In genomic region chr5:108773330-108773729, GRCh38 we compare ENCODE assay signal across 35 cellular contexts. TPM values are rescaled to one million over a fixed set of nuclear protein-coding genes. Genes with fewer than 3 reads are reported as not detected.
DNase-seq lines count a peak whose midpoint lies in the region; ATAC-seq, FAIRE-seq and TF ChIP-seq lines count a peak whose summit lies in the region.
"Had no signal": no experiment of that assay in that cellular context is flagged by ENCODE, and none has a peak within 500 bp of the region (broad histone marks: within the 10 kb centered on the region; RNA-seq: fewer than 3 reads in every experiment).

No MANE protein-coding gene starts in this region.

- no peak for TF ChIP-seq RAD21 in K562 (CRISPR knock-in tag; conservative IDR thresholded peaks at IDR 0.05 in 1 of 2, IDR thresholded peaks at IDR 0.05 in 1 of 2)

- in situ Hi-C loops in K562 (cut with MboI): no loop called here

- no peaks in the 10 kb centered on the region for H3K9me1 ChIP-seq in K562 (ENCODE audit: control insufficient read depth, insufficient read depth, low read length)

- peaks cover 12% of the 10 kb centered on the region for H3K36me3 Mint-ChIP-seq in activated naive CD8-positive, alpha-beta T cell treated with anti-CD3 and anti-CD28 coated beads, Interleukin-2, amount 10 ng/mL, durations not matched to agents 7 days and 5 days
- H3K36me3 Mint-ChIP-seq in activated naive CD8-positive, alpha-beta T cell treated with anti-CD3 and anti-CD28 coated beads for 36 hours: peaks cover 18% of the 10 kb centered on the region
- H3K36me3 Mint-ChIP-seq in T-helper 2 cell treated with Interferon-gamma antibody and Interleukin-4, amounts not matched to agents 5 μg/mL and 100 μg/mL, for 36 hours (ENCODE audit: low read depth): no peaks in the 10 kb centered on the region

- TF ChIP-seq CTCF in HEK293 (tag by site-specific recombination; IDR thresholded peaks at IDR 0.05) (no peak), K562 (IDR thresholded peaks at IDR 0.05 in 2 of 3, conservative IDR thresholded peaks at IDR 0.05 in 1 of 3; ENCODE audit: insufficient read depth in 2 of 3, low read depth in 1 of 3, low read length in 3 of 3) (no peak), lower leg skin (IDR thresholded peaks at IDR 0.05) (no peak)

- no peaks in the 10 kb centered on the region for H3K79me2 ChIP-seq in K562 (ENCODE audit: control insufficient read depth, insufficient read depth, low read length)

- TF ChIP-seq POLR2A in K562 (conservative IDR thresholded peaks at IDR 0.05) (no peak), lower leg skin (IDR thresholded peaks at IDR 0.05) (no peak)

- no peaks in the 10 kb centered on the region for H3K27me3 Mint-ChIP-seq in activated naive CD8-positive, alpha-beta T cell treated with anti-CD3 and anti-CD28 coated beads, Interleukin-2, amount 10 ng/mL, durations not matched to agents 7 days and 5 days
- no peaks in the 10 kb centered on the region for H3K27me3 Mint-ChIP-seq in activated naive CD8-positive, alpha-beta T cell treated with anti-CD3 and anti-CD28 coated beads for 36 hours
- H3K27me3 Mint-ChIP-seq in T-helper 2 cell treated with Interferon-gamma antibody and Interleukin-4, amounts not matched to agents 5 μg/mL and 100 μg/mL, for 36 hours (ENCODE audit: low read depth): no peaks in the 10 kb centered on the region
- H3K27me3 Mint-ChIP-seq: B cell; CD4-positive, alpha-beta memory T cell; CD4-positive, alpha-beta T cell; CD4-positive, CD25-positive, alpha-beta regulatory T cell; CD8-positive, alpha-beta memory T cell had no signal

- H3K27ac ChIP-seq in HEK293 (ENCODE audit: extremely low read depth, low read depth, low read length) (no peak overlapping the region), K562 (ENCODE audit: extremely low read depth, low read depth, low read length) (no peak overlapping the region)
- H3K27ac ChIP-seq: 22Rv1; A549; BLaER1; BLaER1 treated with 17β-estradiol and CSF1 and Interleukin-3, amounts not matched to agents 10 nM and 100 nM; C4-2B had no signal

- no peaks in the 10 kb centered on the region for H4K20me1 ChIP-seq in K562 (replicated peaks; ENCODE audit: control insufficient read depth, insufficient read depth, low read length)
- H4K20me1 ChIP-seq: BLaER1; BLaER1 treated with 17β-estradiol and CSF1 and Interleukin-3, amounts not matched to agents 10 nM and 100 nM had no signal

- POLR2A ChIA-PET in activated naive CD8-positive, alpha-beta T cell treated with anti-CD3 and anti-CD28 coated beads, Interleukin-2, amount 10 ng/mL, durations not matched to agents 7 days and 5 days (lab: Charles Lee): no interaction called here
- POLR2A ChIA-PET in HEK293 (lab: Yijun Ruan, JAX): no interaction called here
- POLR2A ChIA-PET in K562 (lab: Yijun Ruan, JAX): interaction anchor here (1.3 kb wide), 1 partner anchor 11 kb away, joined by 4 read pairs; no protein-coding TSS in a partner anchor

- H3K9ac ChIP-seq in K562 (ENCODE audit: insufficient read depth in 1 of 2, low read depth in 2 of 2, low read length in 2 of 2): no peak overlapping the region
- H3K9ac ChIP-seq: BLaER1; BLaER1 treated with 17β-estradiol and CSF1 and Interleukin-3, amounts not matched to agents 10 nM and 100 nM had no signal

- peaks cover 11% of the 10 kb centered on the region for H3K9me3 Mint-ChIP-seq in activated naive CD8-positive, alpha-beta T cell treated with anti-CD3 and anti-CD28 coated beads, Interleukin-2, amount 10 ng/mL, durations not matched to agents 7 days and 5 days
- H3K9me3 Mint-ChIP-seq in activated naive CD8-positive, alpha-beta T cell treated with anti-CD3 and anti-CD28 coated beads for 36 hours: peaks cover 11% of the 10 kb centered on the region
- peaks cover 4% of the 10 kb centered on the region for H3K9me3 Mint-ChIP-seq in T-helper 2 cell treated with Interferon-gamma antibody and Interleukin-4, amounts not matched to agents 5 μg/mL and 100 μg/mL, for 36 hours

- no peak overlapping the region for H3K4me3 Mint-ChIP-seq in activated naive CD8-positive, alpha-beta T cell treated with anti-CD3 and anti-CD28 coated beads, Interleukin-2, amount 10 ng/mL, durations not matched to agents 7 days and 5 days
- H3K4me3 Mint-ChIP-seq in activated naive CD8-positive, alpha-beta T cell treated with anti-CD3 and anti-CD28 coated beads for 36 hours: no peak overlapping the region
- H3K4me3 Mint-ChIP-seq in T-helper 2 cell treated with Interferon-gamma antibody and Interleukin-4, amounts not matched to agents 5 μg/mL and 100 μg/mL, for 36 hours: no peak overlapping the region
- H3K4me3 Mint-ChIP-seq: B cell; CD14-positive monocyte; CD4-positive, alpha-beta memory T cell; CD4-positive, alpha-beta T cell; CD4-positive, CD25-positive, alpha-beta regulatory T cell; CD8-positive, alpha-beta memory T cell; CD8-positive, alpha-beta T cell had no signal

- H3K9me3 ChIP-seq in HEK293 (ENCODE audit: control insufficient read depth, insufficient read depth, low read depth, low read length) (no peaks in the 10 kb centered on the region), K562 (replicated peaks; ENCODE audit: control insufficient read depth, insufficient read depth, low read depth, low read length) (no peaks in the 10 kb centered on the region; the same call in 1 of the 2 replicates)
- H3K9me3 ChIP-seq: A549, BE2C, Caco-2 had no signal

- intact Hi-C loops in K562 (cut with micrococcal nuclease) (no loop called here), lower leg skin (cut with DNase I; ENCODE audit: low total_unique reads) (no loop called here)

- no peak overlapping the region for H3K4me2 ChIP-seq in K562 (ENCODE audit: insufficient read depth, low read length)
- H3K4me2 ChIP-seq: A549; BLaER1; BLaER1 treated with 17β-estradiol and CSF1 and Interleukin-3, amounts not matched to agents 10 nM and 100 nM had no signal

- CTCF ChIA-PET in HEK293 (lab: Yijun Ruan, JAX): no interaction called here
- CTCF ChIA-PET in K562 (lab: Yijun Ruan, JAX; ENCODE audit: low intra/inter-chr PET ratio): no interaction called here

- peak overlapping the region; percentile 33 for H3K27ac Mint-ChIP-seq in activated naive CD8-positive, alpha-beta T cell treated with anti-CD3 and anti-CD28 coated beads, Interleukin-2, amount 10 ng/mL, durations not matched to agents 7 days and 5 days
- H3K27ac Mint-ChIP-seq in activated naive CD8-positive, alpha-beta T cell treated with anti-CD3 and anti-CD28 coated beads for 36 hours: no peak overlapping the region
- no peak overlapping the region for H3K27ac Mint-ChIP-seq in T-helper 2 cell treated with Interferon-gamma antibody and Interleukin-4, amounts not matched to agents 5 μg/mL and 100 μg/mL, for 36 hours
- H3K27ac Mint-ChIP-seq: B cell; CD14-positive monocyte; CD4-positive, alpha-beta memory T cell; CD4-positive, alpha-beta T cell; CD4-positive, CD25-positive, alpha-beta regulatory T cell; CD8-positive, alpha-beta memory T cell; CD8-positive, alpha-beta T cell had no signal

- no peaks in the 10 kb centered on the region for H3K36me3 ChIP-seq in HEK293 (ENCODE audit: control insufficient read depth in 2 of 2, insufficient read depth in 1 of 2, low read length in 2 of 2)
- H3K36me3 ChIP-seq in K562 (ENCODE audit: control insufficient read depth, insufficient read depth, low read length): no peaks in the 10 kb centered on the region
- H3K36me3 ChIP-seq: BE2C had no signal

- H3K4me1 ChIP-seq in HEK293 (ENCODE audit: control insufficient read depth, insufficient read depth, low read length) (0 out of 2 replicates have a peak, but pooled peaks cover 5% of the 10 kb centered on the region), K562 (replicated peaks in 1 of 2; ENCODE audit: control insufficient read depth in 2 of 2, insufficient read depth in 2 of 2, low read length in 2 of 2) (no peaks in the 10 kb centered on the region; a peak in 1 of 5 replicates)
- H3K4me1 ChIP-seq: A549; BE2C; BLaER1; BLaER1 treated with 17β-estradiol and CSF1 and Interleukin-3, amounts not matched to agents 10 nM and 100 nM; Caco-2 had no signal

- no peak overlapping the region for H3K4me3 ChIP-seq in HEK293 (ENCODE audit: low read depth, low read length)
- no peak overlapping the region for H3K4me3 ChIP-seq in K562
- H3K4me3 ChIP-seq in lower leg skin (ENCODE audit: low read depth, poor library complexity, severe bottlenecking): no peak overlapping the region
- H3K4me3 ChIP-seq: A549; BLaER1; BLaER1 treated with 17β-estradiol and CSF1 and Interleukin-3, amounts not matched to agents 10 nM and 100 nM had no signal

- FAIRE-seq in K562 (lab: Jason Lieb, UNC): no peak
- FAIRE-seq: A204.1, A549, D721Med had no signal

- H3K4me1 Mint-ChIP-seq in activated naive CD8-positive, alpha-beta T cell treated with anti-CD3 and anti-CD28 coated beads, Interleukin-2, amount 10 ng/mL, durations not matched to agents 7 days and 5 days: peaks cover 9% of the 10 kb centered on the region
- H3K4me1 Mint-ChIP-seq in activated naive CD8-positive, alpha-beta T cell treated with anti-CD3 and anti-CD28 coated beads for 36 hours: peaks cover 7% of the 10 kb centered on the region
- H3K4me1 Mint-ChIP-seq in T-helper 2 cell treated with Interferon-gamma antibody and Interleukin-4, amounts not matched to agents 5 μg/mL and 100 μg/mL, for 36 hours (ENCODE audit: low read depth): peaks cover 5% of the 10 kb centered on the region
- H3K4me1 Mint-ChIP-seq: CD14-positive monocyte had no signal

- H2AFZ ChIP-seq in K562 (ENCODE audit: low read depth, low read length): no peak overlapping the region

- DNase-seq in activated naive CD8-positive, alpha-beta T cell treated with anti-CD3 and anti-CD28 coated beads, Interleukin-2, amount 10 ng/mL, durations not matched to agents 7 days and 5 days: no peak
- DNase-seq in activated naive CD8-positive, alpha-beta T cell treated with anti-CD3 and anti-CD28 coated beads for 36 hours: no peak
- DNase-seq in K562 (ENCODE audit: extremely low read depth in 1 of 4, low spot score in 3 of 4) (no peak), lower leg skin (ENCODE audit: low spot score in 2 of 2) (no peak)
- DNase-seq in T-helper 2 cell treated with Interferon-gamma antibody and Interleukin-4, amounts not matched to agents 5 μg/mL and 100 μg/mL, for 36 hours (ENCODE audit: low spot score): no peak
- DNase-seq: 8988T; ACHN; AML-193; BE2C; C1 segment of cervical spinal cord; Caco-2; Calu3; CD4-positive, alpha-beta memory T cell; CD4-positive, alpha-beta T cell; CD4-positive, CD25-positive, alpha-beta regulatory T cell; CD8-positive, alpha-beta memory T cell; CD8-positive, alpha-beta T cell; COR-L47; DMS 273 treated with DMSO at 0.1 percent for 48 hours; DMS153; DMS53; DMS79; DMS79 treated with DMSO at 0.1 percent for 48 hours; DND-41; EL had no signal

- H3K27me3 ChIP-seq in K562 (ENCODE audit: control insufficient read depth in 2 of 2, insufficient read depth in 2 of 2, low read length in 2 of 2): no peaks in the 10 kb centered on the region
- H3K27me3 ChIP-seq: BE2C; BLaER1; BLaER1 treated with 17β-estradiol and CSF1 and Interleukin-3, amounts not matched to agents 10 nM and 100 nM had no signal

- TF ChIP-seq EP300 in K562 (IDR thresholded peaks at IDR 0.05; ENCODE audit: low read length): no peak

- WGBS in K562 (ENCODE audit: insufficient coverage, low coverage, missing lambda C conversion rate): 72% methylated on average over 2 of the region's 2 CpGs
- 96 to 100% methylated on average over 2 of the region's 2 CpGs for WGBS in lower leg skin, 2 donors

- BruUV-seq in K562 (replicated peaks; lab: Mats Ljungman, UMichigan): no TSS peak

- ATAC-seq in activated naive CD8-positive, alpha-beta T cell treated with anti-CD3 and anti-CD28 coated beads, Interleukin-2, amount 10 ng/mL, durations not matched to agents 7 days and 5 days (ENCODE audit: low read depth): no peak
- ATAC-seq in K562: no peak
- ATAC-seq: A549; CD8-positive, alpha-beta T cell had no signal

RNA-seq across cellular contexts. Expression of gene FER, which starts 25.6 kb away (rescaled TPM):
- 10 to 100 TPM; 10.8 to 13.5 TPM for total RNA-seq in activated naive CD8-positive, alpha-beta T cell treated with anti-CD3 and anti-CD28 coated beads, Interleukin-2, amount 10 ng/mL, durations not matched to agents 7 days and 5 days
- 1 to 10 TPM; 9.0 to 9.1 TPM for total RNA-seq in activated naive CD8-positive, alpha-beta T cell treated with anti-CD3 and anti-CD28 coated beads for 36 hours
- 11.5 and 57.2 TPM in 2 replicates for total RNA-seq in K562 (2011; cell fraction: chromatin; rRNA removed; ENCODE audit: low replicate concordance)
- 3.0 and 4.7 TPM in 2 replicates for total RNA-seq in K562 (2011; cell fraction: nucleolus; rRNA removed)
- total RNA-seq in K562 (2011; cell fraction: nucleoplasm; rRNA removed): 9.2 and 12.5 TPM in 2 replicates
- total RNA-seq in K562 (2014; rRNA removed): 6.7 and 9.7 TPM in 2 replicates
- 18.2 and 22.5 TPM in 2 replicates for total RNA-seq in K562 (2014; rRNA removed; fragmentation: Illumina TruSeq; extraction: Trizol)
- total RNA-seq in K562 (2015; rRNA removed; fragmentation: Illumina TruSeq; extraction: Trizol): 13.8 and 16.8 TPM in 2 replicates
- total RNA-seq in K562 (2021): 14.3 and 16.7 TPM in 2 replicates
- 6.4 and 8.5 TPM in 2 replicates for polyA plus RNA-seq in K562 (2011; rRNA removed)
- polyA plus RNA-seq in K562 (2011; cell fraction: cytosol; rRNA removed): 0.64 and 1.4 TPM in 2 replicates
- 3.3 and 5.0 TPM in 2 replicates for polyA plus RNA-seq in K562 (2011; cell fraction: nucleus; rRNA removed)
- polyA plus RNA-seq in K562 (2012): 7.3 and 8.2 TPM in 2 replicates
- 6.9 and 8.9 TPM in 2 replicates for polyA plus RNA-seq in K562 (2014; fragmentation: Illumina TruSeq; extraction: Trizol)
- polyA plus RNA-seq in K562 (2014; fragmentation: Nextera tagmentation; extraction: Ambion mirVana): 10 to 100 TPM in 1 of 2 experiments, 1 to 10 TPM in 1; 8.8 to 10.3 TPM
- polyA plus RNA-seq in K562 (2014; rRNA removed): 7.4 and 10.5 TPM in 2 replicates
- polyA minus RNA-seq in K562 (2011; rRNA and poly(A)+ RNA removed): 36.9 and 51.5 TPM in 2 replicates
- 4.3 and 6.3 TPM in 2 replicates for polyA minus RNA-seq in K562 (2011; cell fraction: cytosol; rRNA and poly(A)+ RNA removed)
- 12.7 and 35.9 TPM in 2 replicates for polyA minus RNA-seq in K562 (2011; cell fraction: nucleus; rRNA and poly(A)+ RNA removed)
- total RNA-seq in lower leg skin: 10 to 100 TPM; 16.1 to 25.7 (median 19.1) TPM
